ENCODE assay signal across 10 cellular contexts in the genomic region with DNA sequence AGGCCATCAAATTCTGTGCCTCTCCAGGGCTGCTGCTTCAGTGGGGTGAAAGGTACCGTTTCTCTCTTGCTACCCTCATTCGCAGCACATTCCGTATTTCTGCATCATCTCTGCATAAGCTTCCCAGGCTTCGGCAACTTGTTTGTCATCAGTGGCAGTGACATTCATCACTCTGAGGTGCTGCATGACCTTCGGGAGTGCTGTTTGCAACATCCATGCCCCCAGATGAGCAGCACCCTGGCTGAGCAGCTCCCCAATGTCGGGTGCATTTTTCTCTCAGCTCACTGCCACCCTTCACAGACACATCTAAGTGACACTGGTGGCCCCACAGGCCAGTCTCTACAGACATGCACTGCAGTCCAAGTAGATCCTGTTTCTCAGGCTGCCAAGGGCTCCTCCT. TPM values are rescaled to one million over a fixed set of nuclear protein-coding genes. Genes with fewer than 3 reads are reported as not detected.
DNase-seq lines count a peak whose midpoint lies in the region; ATAC-seq and TF ChIP-seq lines count a peak whose summit lies in the region.
"Had no signal": no experiment of that assay in that cellular context is flagged by ENCODE, and none has a peak within 500 bp of the region (broad histone marks: within the 10 kb centered on the region; RNA-seq: fewer than 3 reads in every experiment).

No MANE protein-coding gene starts in this region.

- no peak overlapping the region for H3K4me2 ChIP-seq in trophoblast cell (ENCODE audit: low read length)

- H2AK5ac ChIP-seq in trophoblast cell (ENCODE audit: low read length), result no peak overlapping the region

- intact Hi-C loops in CD4-positive, alpha-beta T cell (cut with DNase I, micrococcal nuclease), result loop anchor here (5.0 kb wide), 2 partner anchors 79 to 94 kb away; no protein-coding TSS in a partner anchor
- intact Hi-C loops in esophagus muscularis mucosa (cut with DNase I), result loop anchor here (5.0 kb wide), 1 partner anchor 104 kb away; no protein-coding TSS in a partner anchor

- H3K4me1 ChIP-seq in esophagus muscularis mucosa, result peaks cover 71 to 81% (median 79%) of the 10 kb centered on the region in 4 donors
- H3K4me1 ChIP-seq in trophoblast cell (ENCODE audit: control insufficient read depth in 1 of 2, insufficient read depth in 2 of 2, low read length in 2 of 2), result peaks cover 16 to 27% of the 10 kb centered on the region in 2 experiments

- H3K36me3 Mint-ChIP-seq in CD4-positive, alpha-beta T cell (ENCODE audit: low read depth), result peaks cover 43% of the 10 kb centered on the region

- no peak overlapping the region for H4K91ac ChIP-seq in trophoblast cell (ENCODE audit: low read depth, low read length)

- H4K12ac ChIP-seq in trophoblast cell (ENCODE audit: low read depth, low read length), result no peak overlapping the region

- H3K27ac Mint-ChIP-seq in CD4-positive, alpha-beta T cell, result peak overlapping the region; percentile 53

- no peaks in the 10 kb centered on the region for H3K27me3 Mint-ChIP-seq in CD4-positive, alpha-beta T cell

- no peak for DNase-seq in CD4-positive, alpha-beta T cell
- DNase-seq in M059J (ENCODE audit: low read depth), result peak; percentile 34
- no peak for DNase-seq in esophagus muscularis mucosa (ENCODE audit: extremely low spot score)
- peak; percentile 56 to 81 for DNase-seq in trophoblast cell
- no peak for DNase-seq in DMS153 (lab: John Stamatoyannopoulos, UW)
- no peak for DNase-seq in OCI-M1 (lab: John Stamatoyannopoulos, UW)
- no peak for DNase-seq in NCI-H446 (lab: John Stamatoyannopoulos, UW)
- DNase-seq in stimulated activated naive CD4-positive, alpha-beta T cell (lab: John Stamatoyannopoulos, UW), result no peak
- DNase-seq: activated naive CD4-positive, alpha-beta T cell treated with Interleukin-2 at 50 U/mL for 16 hours; Kasumi-1 had no signal

- H3K79me2 ChIP-seq in trophoblast cell (ENCODE audit: control insufficient read depth, insufficient read depth, low read length, poor library complexity), result peaks cover 43% of the 10 kb centered on the region

- H2BK5ac ChIP-seq in trophoblast cell (ENCODE audit: low read depth, low read length, poor library complexity), result no peak overlapping the region

- H3K4ac ChIP-seq in trophoblast cell (ENCODE audit: low read depth, low read length), result peak overlapping the region; percentile 68

- CTCF ChIA-PET in CD4-positive, alpha-beta T cell (lab: Charles Lee), result interaction anchor here (1.5 kb wide), 1 partner anchor 10 kb away, joined by 4 read pairs; no protein-coding TSS in a partner anchor

- no peak overlapping the region for H3K14ac ChIP-seq in trophoblast cell (ENCODE audit: low read length)

- no peaks in the 10 kb centered on the region for H3K9me3 ChIP-seq in CD4-positive, alpha-beta T cell (ENCODE audit: control insufficient read depth, low read length)
- H3K9me3 ChIP-seq in esophagus muscularis mucosa, result no peaks in the 10 kb centered on the region
- no peaks in the 10 kb centered on the region for H3K9me3 ChIP-seq in trophoblast cell (ENCODE audit: insufficient read depth, low read depth, low read length)

- no peaks in the 10 kb centered on the region for H3K27me3 ChIP-seq in CD4-positive, alpha-beta T cell (ENCODE audit: control insufficient read depth, insufficient read depth, low read length)
- H3K27me3 ChIP-seq in esophagus muscularis mucosa, result no peaks in the 10 kb centered on the region
- H3K27me3 ChIP-seq in trophoblast cell (ENCODE audit: insufficient read depth, low read length), result no peaks in the 10 kb centered on the region

- no peak for TF ChIP-seq EP300 in esophagus muscularis mucosa (IDR thresholded peaks at IDR 0.05)

- no peak overlapping the region for H3K18ac ChIP-seq in trophoblast cell (ENCODE audit: low read length)

- POLR2A ChIA-PET in CD4-positive, alpha-beta T cell (lab: Charles Lee), result interaction anchor here (2.6 kb wide), 1 partner anchor 160 kb away, joined by 8 read pairs; a partner anchor contains a TSS

- no peak overlapping the region for H2BK120ac ChIP-seq in trophoblast cell (ENCODE audit: insufficient read depth, low read length, poor library complexity)

- H3K79me1 ChIP-seq in trophoblast cell (ENCODE audit: low read length), result peaks cover 13% of the 10 kb centered on the region

- H4K8ac ChIP-seq in trophoblast cell (ENCODE audit: low read depth, low read length), result no peak overlapping the region

- H3K4me1 Mint-ChIP-seq in CD4-positive, alpha-beta T cell (ENCODE audit: low read depth), result peaks cover 78% of the 10 kb centered on the region

- TF ChIP-seq CTCF in CD4-positive, alpha-beta T cell (IDR thresholded peaks at IDR 0.05), result no peak
- TF ChIP-seq CTCF in esophagus muscularis mucosa (IDR thresholded peaks at IDR 0.05), result no peak

- WGBS in esophagus muscularis mucosa, result 36% methylated on average over 6 of the region's 6 CpGs
- WGBS in trophoblast cell (ENCODE audit: extremely low coverage, insufficient coverage, insufficient read length), result no CpG with 5 or more reads among the region's 6 CpGs

- ATAC-seq in CD4-positive, alpha-beta T cell (ENCODE audit: poor library complexity), result no peak

- H2BK12ac ChIP-seq in trophoblast cell (ENCODE audit: low read length), result no peak overlapping the region

- H3K27ac ChIP-seq in CD4-positive, alpha-beta T cell (ENCODE audit: low read depth, low read length), result no peak overlapping the region
- H3K27ac ChIP-seq in esophagus muscularis mucosa (replicated peaks in 1 of 4) (peak overlapping the region in 2 of 4 donors; percentile 24 to 37), trophoblast cell (ENCODE audit: low read depth, low read length) (no peak overlapping the region)

- no peak for TF ChIP-seq POLR2A in esophagus muscularis mucosa (IDR thresholded peaks at IDR 0.05; ENCODE audit: low read depth)

- no peaks in the 10 kb centered on the region for H3K36me3 ChIP-seq in esophagus muscularis mucosa
- H3K36me3 ChIP-seq in trophoblast cell (ENCODE audit: control insufficient read depth in 1 of 2, insufficient read depth in 2 of 2, low read length in 2 of 2), result peaks cover 0 to 3% of the 10 kb centered on the region in 2 experiments

- peak overlapping the region; percentile 16 to 86 (median 24) for H3K4me3 ChIP-seq in esophagus muscularis mucosa
- H3K4me3 ChIP-seq in trophoblast cell (ENCODE audit: low read depth, low read length), result no peak overlapping the region

- no peak overlapping the region for H3K23ac ChIP-seq in trophoblast cell (ENCODE audit: low read length)

- peak overlapping the region; percentile 93 for H3K4me3 Mint-ChIP-seq in CD4-positive, alpha-beta T cell

- H3K9me3 Mint-ChIP-seq in CD4-positive, alpha-beta T cell, result no peaks in the 10 kb centered on the region

- H3K9ac ChIP-seq in trophoblast cell (ENCODE audit: low read length), result no peak overlapping the region

- no peak overlapping the region for H2AFZ ChIP-seq in trophoblast cell (ENCODE audit: insufficient read depth, low read length, poor library complexity)

RNA-seq across cellular contexts. Expression of a gene that starts 3.8 kb away (rescaled TPM):
- total RNA-seq in CD4-positive, alpha-beta T cell, result 100 to 1,000 TPM; 145 to 152 TPM
- total RNA-seq in M059J (2014; rRNA removed; shearing (Covaris generic)), result 7.9 and 14.8 TPM in 2 replicates
- 100 to 1,000 TPM in 1 of 4 donors, 10 to 100 TPM in 3; 48.2 to 112 (median 74.9) TPM for total RNA-seq in esophagus muscularis mucosa
- polyA plus RNA-seq in trophoblast cell (2013), result 31.9 and 34.3 TPM in 2 replicates

Comparison
In these comparisons a context has a peak if more than half of its experiments do, and no peak if none do; other contexts are left out.
1. DNase-seq: peak in M059J (single experiment) and trophoblast cell (2 of 2); none in CD4-positive, alpha-beta T cell (0 of 10), esophagus muscularis mucosa (single experiment), DMS153 (single experiment), OCI-M1 (single experiment), NCI-H446 (0 of 2) and stimulated activated naive CD4-positive, alpha-beta T cell (0 of 6).